Comparison of ENCODE assay signal across 8 cellular contexts in genomic region chr13:80341098-80341701, GRCh38. TPM values are rescaled to one million over a fixed set of nuclear protein-coding genes. Genes with fewer than 3 reads are reported as not detected.
A peak's percentile ranks its signal among the peaks of the same experiment; 100 is the strongest.
DNase-seq lines count a peak whose midpoint lies in the region; ATAC-seq and TF ChIP-seq lines count a peak whose summit lies in the region.

A gene with protein sequence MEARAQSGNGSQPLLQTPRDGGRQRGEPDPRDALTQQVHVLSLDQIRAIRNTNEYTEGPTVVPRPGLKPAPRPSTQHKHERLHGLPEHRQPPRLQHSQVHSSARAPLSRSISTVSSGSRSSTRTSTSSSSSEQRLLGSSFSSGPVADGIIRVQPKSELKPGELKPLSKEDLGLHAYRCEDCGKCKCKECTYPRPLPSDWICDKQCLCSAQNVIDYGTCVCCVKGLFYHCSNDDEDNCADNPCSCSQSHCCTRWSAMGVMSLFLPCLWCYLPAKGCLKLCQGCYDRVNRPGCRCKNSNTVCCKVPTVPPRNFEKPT (minus strand): TSS chr13:80341126. CDS start chr13:80337705, 3,421 bp downstream.

- peak; percentile 56 for ATAC-seq in GM21423 (IDR thresholded peaks at IDR 0.05; ENCODE audit: unreplicated experiment)

- 0 to 1% (median 0%) methylated on average over 3 to 54 of the region's 55 CpGs for WGBS in adrenal gland, 4 donors

- H3K36me3 ChIP-seq in NT2/D1 (ENCODE audit: insufficient read depth, insufficient read length, low read length) (peaks cover 16% of the 10 kb centered on the region), adrenal gland (replicated peaks in 1 of 2) (peaks cover 0 to 11% of the 10 kb centered on the region in 2 donors), cardiac muscle cell (peaks cover 9% of the 10 kb centered on the region)

- peaks cover 10% of the 10 kb centered on the region for H3K27me3 ChIP-seq in NT2/D1 (ENCODE audit: insufficient read depth, insufficient read length)
- H3K27me3 ChIP-seq in adrenal gland, result no peaks in the 10 kb centered on the region
- no peaks in the 10 kb centered on the region for H3K27me3 ChIP-seq in cardiac muscle cell

- H3K4me3 ChIP-seq in NT2/D1 (ENCODE audit: insufficient read length, low read depth), result peak within 1 kb of the TSS; percentile 88
- peak within 1 kb of the TSS; percentile 72 to 95 (median 74) for H3K4me3 ChIP-seq in adrenal gland
- H3K4me3 ChIP-seq in cardiac muscle cell, result peak within 1 kb of the TSS; percentile 98

- peak within 1 kb of the TSS; percentile 88 for H3K9ac ChIP-seq in NT2/D1 (ENCODE audit: insufficient read length, low read depth)

- H3K4me1 ChIP-seq in NT2/D1 (ENCODE audit: insufficient read depth, insufficient read length) (peaks cover 7% of the 10 kb centered on the region), adrenal gland (replicated peaks in 1 of 2) (peaks cover 4 to 31% of the 10 kb centered on the region in 2 donors), cardiac muscle cell (ENCODE audit: low read depth) (peaks cover 26% of the 10 kb centered on the region)

- intact Hi-C loops in adrenal gland (cut with DNase I), result no loop called here

- DNase-seq in DMS53 treated with DMSO at 0.1 percent for 48 hours (lab: John Stamatoyannopoulos, UW; ENCODE audit: unreplicated experiment) (peak; percentile 46), HS-27A (ENCODE audit: low read depth) (peak; percentile 77), NT2/D1 (ENCODE audit: low read depth, low spot score) (peak; percentile 87), adrenal gland (peak; percentile 91 to 98 (median 95)), cardiac muscle cell (ENCODE audit: low read depth in 1 of 2, low spot score in 1 of 2) (peak; percentile 97 to 98), occipital lobe (lab: John Stamatoyannopoulos, UW) (peak; percentile 89), HPDE6-E6E7 (ENCODE audit: extremely low spot score) (no peak)

- peak within 1 kb of the TSS; percentile 83 to 99 (median 96) for H3K27ac ChIP-seq in adrenal gland
- H3K27ac ChIP-seq in cardiac muscle cell, result peak within 1 kb of the TSS; percentile 99

- TF ChIP-seq POLR2A in adrenal gland (IDR thresholded peaks at IDR 0.05), result peak; percentile 86 to 97

- TF ChIP-seq CTCF in adrenal gland (IDR thresholded peaks at IDR 0.05), result peak in 3 of 6 experiments; percentile 13 to 51 (median 29)
- TF ChIP-seq CTCF in cardiac muscle cell (IDR thresholded peaks at IDR 0.05; ENCODE audit: low read depth, low read length), result no peak

- H3K9me3 ChIP-seq in NT2/D1 (ENCODE audit: insufficient read depth, low read length), result no peaks in the 10 kb centered on the region
- H3K9me3 ChIP-seq in adrenal gland (replicated peaks in 1 of 3), result no peaks in the 10 kb centered on the region
- no peaks in the 10 kb centered on the region for H3K9me3 ChIP-seq in cardiac muscle cell (ENCODE audit: low read depth)

RNA-seq across cellular contexts. Expression of the gene that starts here (rescaled TPM):
- total RNA-seq in adrenal gland (10 to 100 TPM; 10.9 to 36.7 (median 26.1) TPM), cardiac muscle cell (67.8 and 73.1 TPM in 2 replicates), occipital lobe (43.8 TPM)
- polyA plus RNA-seq in adrenal gland (10 to 100 TPM; 14.6 to 20.2 (median 15.4) TPM), cardiac muscle cell (132 and 142 TPM in 2 replicates)
